ENCODE assay signal across 8 cellular contexts in genomic region chr3:99499235-99499798, GRCh38.
DNase-seq lines count a peak whose midpoint lies in the region; ATAC-seq and TF ChIP-seq lines count a peak whose summit lies in the region.

No MANE protein-coding gene starts in this region.

- no peak overlapping the region for H2AFZ ChIP-seq in DND-41 (ENCODE audit: low read depth, low read length)

- no peak overlapping the region for H3K4me3 ChIP-seq in DND-41 (ENCODE audit: low read depth in 1 of 2, low read length in 2 of 2)
- H3K4me3 ChIP-seq in LNCaP clone FGC (ENCODE audit: low read depth, low read length): no peak overlapping the region

- H3K27ac ChIP-seq in DND-41 (ENCODE audit: low read length): no peak overlapping the region

- peaks cover 0 to 9% (median 0%) of the 10 kb centered on the region in 5 experiments for H3K9me3 Mint-ChIP-seq in brain

- DNase-seq in DND-41: no peak
- DNase-seq in GM20000 (ENCODE audit: low spot score): peak; percentile 26
- DNase-seq in LNCaP clone FGC (ENCODE audit: low read depth): peak; percentile 28
- DNase-seq in left lobe of liver (ENCODE audit: low spot score): no peak
- no peak for DNase-seq in effector CD4-positive, alpha-beta T cell
- no peak for DNase-seq in stimulated activated CD4-positive, alpha-beta T cell treated with anti-CD3 and anti-CD28 coated beads, Interleukin-2, amount 100 ng/mL, for 24 hours

- H3K27me3 ChIP-seq in DND-41 (ENCODE audit: insufficient read depth, low read length, poor library complexity): no peaks in the 10 kb centered on the region

- ATAC-seq in DND-41 (ENCODE audit: insufficient read depth, low read depth) (0 out of 3 replicates have a peak, but pooled peaks have one; percentile 39), left lobe of liver (peak; percentile 79), GM21390 (IDR thresholded peaks at IDR 0.05; ENCODE audit: unreplicated experiment) (no peak)

- peak; percentile 59 for TF ChIP-seq CTCF in DND-41 (IDR thresholded peaks at IDR 0.05; ENCODE audit: borderline replicate concordance, extremely low read depth, low read length, poor library complexity, severe bottlenecking)
- TF ChIP-seq CTCF in GM20000 (IDR thresholded peaks at IDR 0.05; ENCODE audit: extremely low read depth, missing control alignments): peak; percentile 70
- peak; percentile 79 for TF ChIP-seq CTCF in LNCaP clone FGC (IDR thresholded peaks at IDR 0.05; ENCODE audit: control insufficient read depth, extremely low read depth, insufficient read depth)
- peak; percentile 61 to 72 for TF ChIP-seq CTCF in brain (conservative IDR thresholded peaks at IDR 0.05)

- H3K4me2 ChIP-seq in DND-41 (ENCODE audit: insufficient read depth, low read length): no peak overlapping the region

- no peak overlapping the region for H3K9ac ChIP-seq in DND-41 (ENCODE audit: low read depth, low read length)

- H3K36me3 ChIP-seq in DND-41 (ENCODE audit: insufficient read depth, low read length): no peaks in the 10 kb centered on the region

- H3K36me3 Mint-ChIP-seq in brain: no peaks in the 10 kb centered on the region

- H3K27ac Mint-ChIP-seq in brain: no peak overlapping the region

- H4K20me1 ChIP-seq in DND-41 (ENCODE audit: insufficient read depth, low read length): no peaks in the 10 kb centered on the region

- H3K79me2 ChIP-seq in DND-41 (ENCODE audit: insufficient read depth, low read length): no peaks in the 10 kb centered on the region

- no peaks in the 10 kb centered on the region for H3K4me1 ChIP-seq in DND-41 (ENCODE audit: insufficient read depth, low read length)

- H3K9me3 ChIP-seq in DND-41 (ENCODE audit: insufficient read depth, low read length, severe bottlenecking): no peaks in the 10 kb centered on the region

- no peaks in the 10 kb centered on the region for H3K4me1 Mint-ChIP-seq in brain

- peaks cover 3% of the 10 kb centered on the region for H3K27me3 Mint-ChIP-seq in brain

- H3K4me3 Mint-ChIP-seq in brain: no peak overlapping the region

Comparison
In these comparisons a context has a peak if more than half of its experiments do, and no peak if none do; other contexts are left out.
1. DNase-seq: peak in GM20000 (single experiment) and LNCaP clone FGC (single experiment); none in DND-41 (single experiment), left lobe of liver (single experiment), effector CD4-positive, alpha-beta T cell (single experiment) and stimulated activated CD4-positive, alpha-beta T cell treated with anti-CD3 and anti-CD28 coated beads, Interleukin-2, amount 100 ng/mL, for 24 hours (0 of 2).
2. Peak in every context shown above with its lines, with median percentiles within 50 percentile points of each other: CTCF ChIP-seq.